Comparison of ENCODE assay signal across 8 cellular contexts in the genomic region with DNA sequence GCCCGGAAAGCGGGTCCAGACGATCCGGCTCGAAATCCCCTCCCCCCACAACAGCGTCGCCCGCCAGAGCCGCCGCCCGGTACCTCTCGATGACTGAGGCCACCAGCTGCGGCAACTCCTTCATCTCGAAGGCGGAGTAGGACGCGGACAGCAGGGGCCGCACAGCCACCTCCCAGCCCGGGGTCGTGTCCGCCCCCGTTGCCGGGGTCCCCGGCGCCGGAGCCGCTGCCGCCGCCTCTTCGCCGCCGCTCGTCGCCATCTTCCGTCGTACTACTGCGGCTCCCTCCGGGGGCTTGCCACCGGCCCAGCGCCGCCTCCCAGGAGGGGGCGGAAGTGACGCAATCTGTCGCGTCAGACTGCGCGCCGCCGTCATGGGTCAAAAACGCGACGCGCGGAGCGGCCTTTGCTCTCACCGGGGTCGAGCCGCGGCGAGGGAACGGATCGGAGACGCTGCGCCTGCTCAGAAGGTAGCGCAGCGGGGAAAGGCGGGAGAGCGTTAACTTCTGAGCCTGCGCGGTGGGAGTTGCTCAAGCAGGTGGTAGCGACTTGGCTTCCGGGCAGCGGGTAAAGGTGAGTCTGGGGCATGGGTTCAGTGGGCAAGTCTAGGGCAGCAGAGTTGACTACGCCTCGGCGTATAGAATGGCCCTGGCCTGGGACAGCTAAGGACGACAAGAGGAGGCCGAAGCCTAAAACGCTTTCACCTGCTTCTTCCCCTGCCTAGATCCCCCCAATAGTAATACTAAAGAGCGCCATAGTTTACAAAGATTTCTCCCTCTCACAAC. TPM values are rescaled to one million over a fixed set of nuclear protein-coding genes. Genes with fewer than 3 reads are reported as not detected.
DNase-seq lines count a peak whose midpoint lies in the region; ATAC-seq and TF ChIP-seq lines count a peak whose summit lies in the region.

A gene (minus strand): TSS at position 277 of the 782 bp plus-strand sequence. CDS start 18 bp downstream, at position 259.

- peak within 1 kb of the TSS; percentile 94 for H3K27ac Mint-ChIP-seq in activated T-helper 2 cell treated with anti-CD3 and anti-CD28 coated beads, Interferon-gamma antibody, Interleukin-2, Interleukin-4, amounts not matched to agents 10 μg/mL and 5 μg/mL and 100 μg/mL, durations not matched to agents 14 hours and 24 hours and 36 hours
- peak within 1 kb of the TSS; percentile 99 to 100 for H3K27ac Mint-ChIP-seq in natural killer cell

- peak; percentile 85 to 97 (median 91) for ATAC-seq in natural killer cell

- POLR2A ChIA-PET in RWPE1 (lab: Yijun Ruan, JAX; ENCODE audit: low non-redundant PET): no interaction called here

- H3K4me3 ChIP-seq in LNCaP clone FGC (ENCODE audit: low read depth, low read length): peak within 1 kb of the TSS; percentile 81
- H3K4me3 ChIP-seq in fibroblast of mammary gland (ENCODE audit: control insufficient read depth, low read depth, low read length): peak within 1 kb of the TSS; percentile 75

- H3K9me3 Mint-ChIP-seq in activated T-helper 2 cell treated with anti-CD3 and anti-CD28 coated beads, Interferon-gamma antibody, Interleukin-2, Interleukin-4, amounts not matched to agents 10 μg/mL and 5 μg/mL and 100 μg/mL, durations not matched to agents 14 hours and 24 hours and 36 hours: no peaks in the 10 kb centered on the region
- no peaks in the 10 kb centered on the region for H3K9me3 Mint-ChIP-seq in natural killer cell

- H3K4me1 Mint-ChIP-seq in activated T-helper 2 cell treated with anti-CD3 and anti-CD28 coated beads, Interferon-gamma antibody, Interleukin-2, Interleukin-4, amounts not matched to agents 10 μg/mL and 5 μg/mL and 100 μg/mL, durations not matched to agents 14 hours and 24 hours and 36 hours (ENCODE audit: low read depth): peaks cover 54% of the 10 kb centered on the region
- H3K4me1 Mint-ChIP-seq in natural killer cell: peaks cover 44 to 52% of the 10 kb centered on the region in 2 donors

- intact Hi-C loops in activated T-helper 2 cell treated with anti-CD3 and anti-CD28 coated beads, Interferon-gamma antibody, Interleukin-2, Interleukin-4, amounts not matched to agents 10 μg/mL and 5 μg/mL and 100 μg/mL, durations not matched to agents 14 hours and 24 hours and 36 hours (cut with micrococcal nuclease): loop anchor here (1.0 to 5.0 kb wide), 4 partner anchors 24 to 258 kb away; a partner anchor contains a TSS
- intact Hi-C loops in natural killer cell (cut with micrococcal nuclease): loop anchor here (1.0 kb wide), 1 partner anchor 41 kb away; a partner anchor contains a TSS

- DNase-seq in Daoy (ENCODE audit: low read depth) (peak; percentile 98), GOT3 (lab: John Stamatoyannopoulos, UW) (peak; percentile 67), LNCaP clone FGC (ENCODE audit: low read depth) (peak; percentile 60), RWPE1 (ENCODE audit: low spot score) (peak; percentile 89), fibroblast of mammary gland (ENCODE audit: low read depth) (peak; percentile 91), natural killer cell (peak; percentile 98)
- peak; percentile 96 for DNase-seq in activated T-helper 2 cell treated with anti-CD3 and anti-CD28 coated beads, Interferon-gamma antibody, Interleukin-2, Interleukin-4, amounts not matched to agents 10 μg/mL and 5 μg/mL and 100 μg/mL, durations not matched to agents 14 hours and 24 hours and 36 hours (ENCODE audit: low spot score)
- peak; percentile 95 for DNase-seq in stimulated activated naive CD4-positive, alpha-beta T cell treated with Interleukin-2 at 50 U/mL for 16 hours (lab: John Stamatoyannopoulos, UW)

- CTCF ChIA-PET in RWPE1 (lab: Yijun Ruan, JAX): no interaction called here

- H3K27ac ChIP-seq in RWPE1: peak within 1 kb of the TSS; percentile 85

- TF ChIP-seq CTCF in LNCaP clone FGC (IDR thresholded peaks at IDR 0.05; ENCODE audit: control insufficient read depth, extremely low read depth, insufficient read depth): no peak
- no peak for TF ChIP-seq CTCF in RWPE1 (conservative IDR thresholded peaks at IDR 0.05; ENCODE audit: low read depth)
- no peak for TF ChIP-seq CTCF in fibroblast of mammary gland (conservative IDR thresholded peaks at IDR 0.05; ENCODE audit: control insufficient read depth, insufficient read depth, low read depth, low read length)
- TF ChIP-seq CTCF in natural killer cell (IDR thresholded peaks at IDR 0.05): no peak

- no peaks in the 10 kb centered on the region for H3K27me3 Mint-ChIP-seq in activated T-helper 2 cell treated with anti-CD3 and anti-CD28 coated beads, Interferon-gamma antibody, Interleukin-2, Interleukin-4, amounts not matched to agents 10 μg/mL and 5 μg/mL and 100 μg/mL, durations not matched to agents 14 hours and 24 hours and 36 hours (ENCODE audit: low read depth)
- no peaks in the 10 kb centered on the region for H3K27me3 Mint-ChIP-seq in natural killer cell (ENCODE audit: low read depth in 2 of 2)

- peak within 1 kb of the TSS; percentile 98 for H3K4me3 Mint-ChIP-seq in activated T-helper 2 cell treated with anti-CD3 and anti-CD28 coated beads, Interferon-gamma antibody, Interleukin-2, Interleukin-4, amounts not matched to agents 10 μg/mL and 5 μg/mL and 100 μg/mL, durations not matched to agents 14 hours and 24 hours and 36 hours (ENCODE audit: low read depth)
- H3K4me3 Mint-ChIP-seq in natural killer cell: peak within 1 kb of the TSS; percentile 97

- H3K36me3 Mint-ChIP-seq in activated T-helper 2 cell treated with anti-CD3 and anti-CD28 coated beads, Interferon-gamma antibody, Interleukin-2, Interleukin-4, amounts not matched to agents 10 μg/mL and 5 μg/mL and 100 μg/mL, durations not matched to agents 14 hours and 24 hours and 36 hours (ENCODE audit: low read depth): peaks cover 69% of the 10 kb centered on the region
- no peaks in the 10 kb centered on the region for H3K36me3 Mint-ChIP-seq in natural killer cell

RNA-seq across cellular contexts. Expression of the gene that starts here (rescaled TPM):
- total RNA-seq in Daoy (2014; rRNA removed; shearing (Covaris generic)): 45.5 and 49.0 TPM in 2 replicates
- 156 and 160 TPM in 2 replicates for total RNA-seq in activated T-helper 2 cell treated with anti-CD3 and anti-CD28 coated beads, Interferon-gamma antibody, Interleukin-2, Interleukin-4, amounts not matched to agents 10 μg/mL and 5 μg/mL and 100 μg/mL, durations not matched to agents 14 hours and 24 hours and 36 hours
- total RNA-seq in natural killer cell: 100 to 1,000 TPM; 139 to 178 (median 158) TPM

Comparison
In these comparisons a context has a peak if more than half of its experiments do, and no peak if none do; other contexts are left out.
1. Peak in every context shown above with its lines: DNase-seq, ATAC-seq, H3K4me3 ChIP-seq and H3K27ac ChIP-seq.